In genomic region chrX:21412029-21412428, GRCh38 we compare ENCODE assay signal across 14 cellular contexts.
"Had no signal": no experiment of that assay in that cellular context is flagged by ENCODE, and none has a peak within 500 bp of the region (broad histone marks: within the 10 kb centered on the region; RNA-seq: fewer than 3 reads in every experiment).

No MANE protein-coding gene starts in this region.

- H3K4me1 ChIP-seq: adrenal gland, right atrium auricular region, vagina had no signal

- ATAC-seq: gastroesophageal sphincter, WTC11 had no signal

- H3K27ac ChIP-seq: adrenal gland, brain microvascular endothelial cell, gastroesophageal sphincter, right atrium auricular region, skin epidermis, vagina had no signal

- H3K36me3 ChIP-seq: adrenal gland, brain microvascular endothelial cell, gastroesophageal sphincter, right atrium auricular region, vagina had no signal

- H3K27me3 ChIP-seq: adrenal gland, brain microvascular endothelial cell, gastroesophageal sphincter, right atrium auricular region, vagina had no signal

- H3K4me3 ChIP-seq: adrenal gland, gastroesophageal sphincter, right atrium auricular region, skin epidermis, vagina had no signal

- DNase-seq: activated CD4-positive, alpha-beta T cell treated with anti-CD3 and anti-CD28 coated beads for 48 hours; activated CD8-positive, alpha-beta memory T cell treated with anti-CD3 and anti-CD28 coated beads for 24 hours; activated naive CD4-positive, alpha-beta T cell treated with anti-CD3 and anti-CD28 coated beads, Interleukin-2, amount 50 U/mL, for 16 hours; activated T-cell treated with anti-CD3 and anti-CD28 coated beads for 4 hours; adrenal gland; brain microvascular endothelial cell; kidney; posterior cingulate gyrus; stimulated activated CD4-positive, alpha-beta T cell treated with anti-CD3 and anti-CD28 coated beads, Interleukin-4, amount 100 ng/mL, for 4 hours had no signal

- H3K9me3 ChIP-seq: adrenal gland, gastroesophageal sphincter, vagina had no signal
